In genomic region chr12:33267641-33268040, GRCh38 we compare ENCODE assay signal across 30 cellular contexts.
"Had no signal": no experiment of that assay in that cellular context is flagged by ENCODE, and none has a peak within 500 bp of the region (broad histone marks: within the 10 kb centered on the region; RNA-seq: fewer than 3 reads in every experiment).

No MANE protein-coding gene starts in this region.

- H3K36me3 ChIP-seq: brain microvascular endothelial cell, SJCRH30, WERI-Rb-1 had no signal

- H3K27ac ChIP-seq: brain microvascular endothelial cell, KMS-11, SJCRH30, SK-N-MC, WERI-Rb-1 had no signal

- ATAC-seq: activated CD8-positive, alpha-beta T cell treated with anti-CD3 and anti-CD28 coated beads for 36 hours; activated T-cell treated with anti-CD3 and anti-CD28 coated beads, Interleukin-2, amount 50 U/mL, for 72 hours; activated T-helper 17 cell treated with anti-CD3 and anti-CD28 coated beads, Interleukin-2, amount 50 U/mL, for 72 hours had no signal

- H3K36me3 Mint-ChIP-seq: activated naive CD8-positive, alpha-beta T cell treated with anti-CD3 and anti-CD28 coated beads for 36 hours had no signal

- H3K27ac Mint-ChIP-seq: activated CD4-positive, alpha-beta T cell treated with anti-CD3 and anti-CD28 coated beads, Interleukin-2, amount 10 ng/mL, durations not matched to agents 24 days and 14 days; activated CD8-positive, alpha-beta T cell treated with anti-CD3 and anti-CD28 coated beads for 36 hours; activated naive CD8-positive, alpha-beta T cell treated with anti-CD3 and anti-CD28 coated beads for 36 hours; activated T-cell treated with anti-CD3 and anti-CD28 coated beads, Interleukin-2, amount 50 U/mL, for 72 hours; activated T-helper 17 cell treated with anti-CD3 and anti-CD28 coated beads, Interleukin-2, amount 50 U/mL, for 72 hours had no signal

- H3K4me3 Mint-ChIP-seq: activated CD4-positive, alpha-beta T cell treated with anti-CD3 and anti-CD28 coated beads, Interleukin-2, amount 10 ng/mL, durations not matched to agents 24 days and 14 days; activated CD8-positive, alpha-beta T cell treated with anti-CD3 and anti-CD28 coated beads for 36 hours; activated naive CD8-positive, alpha-beta T cell treated with anti-CD3 and anti-CD28 coated beads for 36 hours; activated T-cell treated with anti-CD3 and anti-CD28 coated beads, Interleukin-2, amount 50 U/mL, for 72 hours; activated T-helper 17 cell treated with anti-CD3 and anti-CD28 coated beads, Interleukin-2, amount 50 U/mL, for 72 hours had no signal

- H3K9me3 Mint-ChIP-seq: activated CD4-positive, alpha-beta T cell treated with anti-CD3 and anti-CD28 coated beads, Interleukin-2, amount 10 ng/mL, durations not matched to agents 24 days and 14 days; activated CD8-positive, alpha-beta T cell treated with anti-CD3 and anti-CD28 coated beads for 36 hours had no signal

- H3K4me1 Mint-ChIP-seq: activated CD4-positive, alpha-beta T cell treated with anti-CD3 and anti-CD28 coated beads, Interleukin-2, amount 10 ng/mL, durations not matched to agents 24 days and 14 days; activated naive CD8-positive, alpha-beta T cell treated with anti-CD3 and anti-CD28 coated beads for 36 hours; activated T-helper 17 cell treated with anti-CD3 and anti-CD28 coated beads, Interleukin-2, amount 50 U/mL, for 72 hours had no signal

- H3K9ac ChIP-seq: KMS-11 had no signal

- DNase-seq: activated CD4-positive, alpha-beta T cell treated with anti-CD3 and anti-CD28 coated beads, Interleukin-2, amount 10 ng/mL, durations not matched to agents 24 days and 14 days; activated CD4-positive, alpha-beta T cell treated with anti-CD3 and anti-CD28 coated beads, Interleukin-2, amount 50 U/mL, for 4 hours; activated CD8-positive, alpha-beta T cell treated with anti-CD3 and anti-CD28 coated beads for 36 hours; activated effector memory CD4-positive, alpha-beta T cell treated with anti-CD3 and anti-CD28 coated beads, Interleukin-2, amount 50 U/mL, for 16 hours; activated naive CD4-positive, alpha-beta T cell; activated naive CD4-positive, alpha-beta T cell treated with anti-CD3 and anti-CD28 coated beads, Interleukin-2, amount 50 U/mL, for 16 hours; activated naive CD8-positive, alpha-beta T cell treated with anti-CD3 and anti-CD28 coated beads for 36 hours; activated T-cell treated with anti-CD3 and anti-CD28 coated beads, Interleukin-2, amount 50 U/mL, for 1 hour; activated T-cell treated with anti-CD3 and anti-CD28 coated beads, Interleukin-2, amount 50 U/mL, for 72 hours; amniotic stem cell; aorta; brain microvascular endothelial cell; central memory CD4-positive, alpha-beta T cell; NCI-H1105; NCI-H1436; NCI-H1694; NCI-H1930; NCI-H2081 treated with DMSO at 0.1 percent for 48 hours; NCI-H345; NCI-H524 treated with DMSO at 0.1 percent for 48 hours; NCI-H748 treated with DMSO at 0.1 percent for 48 hours; NK-92 treated with Interleukin-12 subunit alpha and Interleukin-12 subunit beta, amount 100 ng/mL, for 24 hours; OCI-M1; SHP77; SJCRH30; T1000; WERI-Rb-1 had no signal

- H3K4me3 ChIP-seq: SJCRH30, SK-N-MC had no signal

- H3K9me3 ChIP-seq: SJCRH30 had no signal

- H3K4me2 ChIP-seq: KMS-11 had no signal

- H3K27me3 Mint-ChIP-seq: activated CD4-positive, alpha-beta T cell treated with anti-CD3 and anti-CD28 coated beads, Interleukin-2, amount 10 ng/mL, durations not matched to agents 24 days and 14 days; activated CD8-positive, alpha-beta T cell treated with anti-CD3 and anti-CD28 coated beads for 36 hours; activated naive CD8-positive, alpha-beta T cell treated with anti-CD3 and anti-CD28 coated beads for 36 hours; activated T-helper 17 cell treated with anti-CD3 and anti-CD28 coated beads, Interleukin-2, amount 50 U/mL, for 72 hours had no signal

- H3K27me3 ChIP-seq: brain microvascular endothelial cell, SJCRH30 had no signal

- H3K4me1 ChIP-seq: SJCRH30 had no signal
